ENCODE assay signal across 8 cellular contexts in the genomic region with DNA sequence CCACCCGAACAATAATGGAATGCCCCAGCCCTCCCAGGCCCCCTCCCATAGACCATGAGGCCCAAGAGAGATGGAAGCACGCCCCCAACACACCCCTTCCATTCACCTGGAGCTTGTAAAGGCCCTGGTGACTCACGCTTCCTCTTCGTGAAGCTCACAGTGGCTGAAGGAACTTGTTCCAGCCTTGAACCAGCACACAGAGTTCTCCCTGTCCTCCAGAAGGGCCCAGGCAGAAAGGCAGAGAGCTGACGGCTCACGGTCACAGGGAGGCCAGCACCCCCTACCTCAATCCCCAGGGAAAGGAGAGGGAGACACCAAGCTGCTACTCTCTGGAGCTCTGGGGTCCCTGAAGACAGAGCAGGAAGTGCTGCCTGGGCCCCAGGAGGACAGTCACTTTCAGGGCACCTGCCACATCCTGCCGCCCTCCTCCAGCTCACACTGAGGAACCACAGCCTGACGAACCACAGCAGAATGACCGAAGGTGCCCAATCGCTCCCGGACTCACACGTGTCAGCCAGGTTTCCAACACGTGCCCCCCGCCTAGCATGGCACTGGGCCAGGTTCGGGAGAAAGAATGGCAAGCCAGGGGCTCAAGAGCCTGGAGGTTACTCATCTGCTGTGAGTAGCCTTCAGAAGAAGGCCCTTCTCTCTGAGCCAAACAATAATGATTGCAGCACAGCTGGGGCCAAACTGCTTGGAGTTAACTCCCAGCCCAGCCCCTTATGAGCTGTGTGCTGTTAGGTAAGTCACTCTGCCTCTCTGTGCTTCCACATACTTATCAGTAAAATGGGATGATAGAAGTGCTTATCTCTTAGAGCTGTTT. TPM values are rescaled to one million over a fixed set of nuclear protein-coding genes. Genes with fewer than 3 reads are reported as not detected.
A peak's percentile ranks its signal among the peaks of the same experiment; 100 is the strongest.
DNase-seq lines count a peak whose midpoint lies in the region; ATAC-seq and TF ChIP-seq lines count a peak whose summit lies in the region.

No MANE protein-coding gene starts in this region.

- no peak for TF ChIP-seq CTCF in ascending aorta (IDR thresholded peaks at IDR 0.05)
- no peak for TF ChIP-seq CTCF in right lobe of liver (IDR thresholded peaks at IDR 0.05)

- peak; percentile 12 for DNase-seq in ACHN
- peak; percentile 40 for DNase-seq in NOMO-1 treated with dmso at 0.1 percent for 144 hours (lab: John Stamatoyannopoulos, UW; ENCODE audit: unreplicated experiment)
- DNase-seq in ascending aorta (ENCODE audit: low spot score in 2 of 2), result no peak
- no peak for DNase-seq in right lobe of liver
- peak; percentile 63 for DNase-seq in stimulated activated naive B cell treated with anti-CD40 and anti-IgM and Interleukin-4, amounts not matched to agents 10 μg/mL and 1 μg/mL and 100 μg/mL, for 72 hours
- DNase-seq in ecto neural progenitor cell (ENCODE audit: low spot score), result no peak

- H3K4me3 ChIP-seq in ascending aorta (no peak overlapping the region), right lobe of liver (no peak overlapping the region)

- TF ChIP-seq POLR2A in right lobe of liver (IDR thresholded peaks at IDR 0.05), result no peak

- H3K4me1 Mint-ChIP-seq in stimulated activated naive B cell treated with anti-CD40 and anti-IgM and Interleukin-4, amounts not matched to agents 10 μg/mL and 1 μg/mL and 100 μg/mL, for 72 hours, result peaks cover 26 to 38% of the 10 kb centered on the region in 2 donors

- H3K9me3 ChIP-seq in ascending aorta (no peaks in the 10 kb centered on the region), right lobe of liver (no peaks in the 10 kb centered on the region)

- H3K36me3 ChIP-seq in ascending aorta, result no peaks in the 10 kb centered on the region
- no peaks in the 10 kb centered on the region for H3K36me3 ChIP-seq in right lobe of liver

- intact Hi-C loops in ascending aorta (cut with DNase I), result no loop called here
- intact Hi-C loops in right lobe of liver (cut with DNase I), result no loop called here

- 60% methylated on average over 1 of the region's 15 CpGs for WGBS in right lobe of liver (ENCODE audit: insufficient coverage, low coverage, low lambda C conversion rate, missing lambda C conversion rate)

- peaks cover 7 to 31% of the 10 kb centered on the region in 2 donors for H3K4me1 ChIP-seq in ascending aorta
- no peaks in the 10 kb centered on the region for H3K4me1 ChIP-seq in right lobe of liver

- H3K27ac ChIP-seq in ascending aorta, result peak overlapping the region; percentile 25 to 63
- no peak overlapping the region for H3K27ac ChIP-seq in right lobe of liver

- peaks cover 0 to 2% of the 10 kb centered on the region in 2 donors for H3K36me3 Mint-ChIP-seq in stimulated activated naive B cell treated with anti-CD40 and anti-IgM and Interleukin-4, amounts not matched to agents 10 μg/mL and 1 μg/mL and 100 μg/mL, for 72 hours

- peaks cover 0 to 4% of the 10 kb centered on the region in 2 donors for H3K9me3 Mint-ChIP-seq in stimulated activated naive B cell treated with anti-CD40 and anti-IgM and Interleukin-4, amounts not matched to agents 10 μg/mL and 1 μg/mL and 100 μg/mL, for 72 hours

- in situ Hi-C loops in ACHN (cut with HindIII; ENCODE audit: low pct_ligation_motif_present, low pct_unique_long_range_greater_than_20kb, low sequenced_read_pairs), result no loop called here

- no peaks in the 10 kb centered on the region for H3K27me3 Mint-ChIP-seq in stimulated activated naive B cell treated with anti-CD40 and anti-IgM and Interleukin-4, amounts not matched to agents 10 μg/mL and 1 μg/mL and 100 μg/mL, for 72 hours

- peak overlapping the region; percentile 85 for H3K27ac Mint-ChIP-seq in stimulated activated naive B cell treated with anti-CD40 and anti-IgM and Interleukin-4, amounts not matched to agents 10 μg/mL and 1 μg/mL and 100 μg/mL, for 72 hours

- ATAC-seq in GM18867 (IDR thresholded peaks at IDR 0.05; ENCODE audit: unreplicated experiment), result peak; percentile 83
- peak; percentile 63 for ATAC-seq in HG03025 (IDR thresholded peaks at IDR 0.05; ENCODE audit: low FRiP score, unreplicated experiment)
- ATAC-seq in right lobe of liver, result peak in 3 of 4 donors; percentile 20 to 44 (median 28)
- peak; percentile 81 to 86 for ATAC-seq in stimulated activated naive B cell treated with anti-CD40 and anti-IgM and Interleukin-4, amounts not matched to agents 10 μg/mL and 1 μg/mL and 100 μg/mL, for 72 hours (replicated peaks)

- H3K27me3 ChIP-seq in ascending aorta (no peaks in the 10 kb centered on the region), right lobe of liver (no peaks in the 10 kb centered on the region)

- peak overlapping the region; percentile 7 to 19 for H3K4me3 Mint-ChIP-seq in stimulated activated naive B cell treated with anti-CD40 and anti-IgM and Interleukin-4, amounts not matched to agents 10 μg/mL and 1 μg/mL and 100 μg/mL, for 72 hours

RNA-seq across cellular contexts. Expression of a gene that starts 52.8 kb away (rescaled TPM):
- total RNA-seq in ascending aorta, result 32.9 TPM
- 1 to 10 TPM; 5.6 to 8.8 (median 7.6) TPM for total RNA-seq in right lobe of liver

Comparison
In these comparisons a context has a peak if more than half of its experiments do, and no peak if none do; other contexts are left out.
1. DNase-seq: peak in ACHN (single experiment), NOMO-1 treated with dmso at 0.1 percent for 144 hours (single experiment) and stimulated activated naive B cell treated with anti-CD40 and anti-IgM and Interleukin-4, amounts not matched to agents 10 μg/mL and 1 μg/mL and 100 μg/mL, for 72 hours (single experiment); none in ascending aorta (0 of 2), right lobe of liver (0 of 3) and ecto neural progenitor cell (single experiment).
2. ATAC-seq: peak in every context shown above with its lines; median percentile 84 in stimulated activated naive B cell treated with anti-CD40 and anti-IgM and Interleukin-4, amounts not matched to agents 10 μg/mL and 1 μg/mL and 100 μg/mL, for 72 hours; 83 in GM18867; 63 in HG03025; 28 in right lobe of liver.
3. H3K27ac ChIP-seq: peak in ascending aorta (2 of 2); none in right lobe of liver (0 of 3).